Comparison of ENCODE assay signal across 18 cellular contexts in genomic region chr5:145385276-145385675, GRCh38.
DNase-seq lines count a peak whose midpoint lies in the region; ATAC-seq lines count a peak whose summit lies in the region.
"Had no signal": no experiment of that assay in that cellular context is flagged by ENCODE, and none has a peak within 500 bp of the region (broad histone marks: within the 10 kb centered on the region; RNA-seq: fewer than 3 reads in every experiment).

No MANE protein-coding gene starts in this region.

- DNase-seq in EH (ENCODE audit: low read depth), result peak; percentile 24
- DNase-seq in OCI-M1 (lab: John Stamatoyannopoulos, UW), result peak; percentile 73
- peak; percentile 75 to 97 for DNase-seq in trophoblast cell
- DNase-seq in NCI-H2107 treated with DMSO at 0.1 percent for 48 hours (lab: John Stamatoyannopoulos, UW; ENCODE audit: unreplicated experiment), result no peak
- DNase-seq: AML-193; Caco-2; Calu3; CD4-positive, alpha-beta T cell; CD8-positive, alpha-beta T cell; DMS79 treated with DMSO at 0.1 percent for 48 hours; EL; GDM1 had no signal

- no peak overlapping the region for H3K18ac ChIP-seq in trophoblast cell (ENCODE audit: low read length)

- no peak overlapping the region for H2BK5ac ChIP-seq in trophoblast cell (ENCODE audit: low read depth, low read length, poor library complexity)

- H3K9ac ChIP-seq in trophoblast cell (ENCODE audit: low read length), result no peak overlapping the region
- H3K9ac ChIP-seq: BLaER1 treated with 17β-estradiol and CSF1 and Interleukin-3, amounts not matched to agents 10 nM and 100 nM had no signal

- H3K14ac ChIP-seq in trophoblast cell (ENCODE audit: low read length), result no peak overlapping the region

- no peak overlapping the region for H4K12ac ChIP-seq in trophoblast cell (ENCODE audit: low read depth, low read length)

- no peaks in the 10 kb centered on the region for H3K9me3 ChIP-seq in trophoblast cell (ENCODE audit: insufficient read depth, low read depth, low read length)
- H3K9me3 ChIP-seq: A549 had no signal

- no peak overlapping the region for H2AK5ac ChIP-seq in trophoblast cell (ENCODE audit: low read length)

- H4K91ac ChIP-seq in trophoblast cell (ENCODE audit: low read depth, low read length), result no peak overlapping the region

- no CpG with 5 or more reads among the region's 2 CpGs for WGBS in trophoblast cell (ENCODE audit: extremely low coverage, insufficient coverage, insufficient read length)

- no peak overlapping the region for H3K4me3 ChIP-seq in trophoblast cell (ENCODE audit: low read depth, low read length)
- H3K4me3 ChIP-seq: A549; BLaER1 treated with 17β-estradiol and CSF1 and Interleukin-3, amounts not matched to agents 10 nM and 100 nM; GM12878 had no signal

- H3K79me1 ChIP-seq in trophoblast cell (ENCODE audit: low read length), result no peaks in the 10 kb centered on the region

- H4K8ac ChIP-seq in trophoblast cell (ENCODE audit: low read depth, low read length), result no peak overlapping the region

- H3K79me2 ChIP-seq in trophoblast cell (ENCODE audit: control insufficient read depth, insufficient read depth, low read length, poor library complexity), result no peaks in the 10 kb centered on the region

- no peaks in the 10 kb centered on the region for H3K27me3 ChIP-seq in trophoblast cell (ENCODE audit: insufficient read depth, low read length)
- H3K27me3 ChIP-seq: BLaER1 treated with 17β-estradiol and CSF1 and Interleukin-3, amounts not matched to agents 10 nM and 100 nM had no signal

- H2AFZ ChIP-seq in trophoblast cell (ENCODE audit: insufficient read depth, low read length, poor library complexity), result no peak overlapping the region

- H3K4me1 ChIP-seq in trophoblast cell (ENCODE audit: control insufficient read depth in 1 of 2, insufficient read depth in 2 of 2, low read length in 2 of 2), result no peaks in the 10 kb centered on the region
- H3K4me1 ChIP-seq: A549; BLaER1 treated with 17β-estradiol and CSF1 and Interleukin-3, amounts not matched to agents 10 nM and 100 nM; Caco-2 had no signal

- no peak overlapping the region for H2BK12ac ChIP-seq in trophoblast cell (ENCODE audit: low read length)

- H3K4me2 ChIP-seq in trophoblast cell (ENCODE audit: low read length), result no peak overlapping the region
- H3K4me2 ChIP-seq: A549; BLaER1 treated with 17β-estradiol and CSF1 and Interleukin-3, amounts not matched to agents 10 nM and 100 nM had no signal

- no peak overlapping the region for H3K27ac ChIP-seq in trophoblast cell (ENCODE audit: low read depth, low read length)
- H3K27ac ChIP-seq: 22Rv1; A549; BLaER1 treated with 17β-estradiol and CSF1 and Interleukin-3, amounts not matched to agents 10 nM and 100 nM; C4-2B had no signal

- H2BK120ac ChIP-seq in trophoblast cell (ENCODE audit: insufficient read depth, low read length, poor library complexity), result no peak overlapping the region

- H3K36me3 ChIP-seq in trophoblast cell (ENCODE audit: control insufficient read depth in 1 of 2, insufficient read depth in 2 of 2, low read length in 2 of 2), result no peaks in the 10 kb centered on the region
- H3K36me3 ChIP-seq: BLaER1 treated with 17β-estradiol and CSF1 and Interleukin-3, amounts not matched to agents 10 nM and 100 nM had no signal

- ATAC-seq in GM19351 (IDR thresholded peaks at IDR 0.05; ENCODE audit: unreplicated experiment), result no peak
- ATAC-seq: A549; CD8-positive, alpha-beta T cell; GM12878 had no signal

- H3K23ac ChIP-seq in trophoblast cell (ENCODE audit: low read length), result no peak overlapping the region

- H3K4ac ChIP-seq in trophoblast cell (ENCODE audit: low read depth, low read length), result no peak overlapping the region
